26 cellular contexts compared by ENCODE assay signal in genomic region chr22:28815729-28816128, GRCh38. TPM values are rescaled to one million over a fixed set of nuclear protein-coding genes. Genes with fewer than 3 reads are reported as not detected.
A peak's percentile ranks its signal among the peaks of the same experiment; 100 is the strongest.
DNase-seq lines count a peak whose midpoint lies in the region; ATAC-seq, FAIRE-seq and TF ChIP-seq lines count a peak whose summit lies in the region.
"Had no signal": no experiment of that assay in that cellular context is flagged by ENCODE, and none has a peak within 500 bp of the region (broad histone marks: within the 10 kb centered on the region; RNA-seq: fewer than 3 reads in every experiment).

No MANE protein-coding gene starts in this region.

- H3K4me2 ChIP-seq in neural progenitor cell: no peak overlapping the region

- H3K79me2 ChIP-seq in neural progenitor cell (ENCODE audit: low read depth): no peaks in the 10 kb centered on the region

- H3K36me3 ChIP-seq in esophagus squamous epithelium: no peaks in the 10 kb centered on the region
- no peaks in the 10 kb centered on the region for H3K36me3 ChIP-seq in neural progenitor cell
- H3K36me3 ChIP-seq: right atrium auricular region had no signal

- FAIRE-seq in frontal cortex (lab: Jason Lieb, UNC): no peak
- FAIRE-seq: astrocyte, G401.6, K562 had no signal

- no peak for TF ChIP-seq CTCF in esophagus squamous epithelium (IDR thresholded peaks at IDR 0.05)
- TF ChIP-seq CTCF in neural progenitor cell (IDR thresholded peaks at IDR 0.05): no peak

- peak; percentile 25 for DNase-seq in activated effector memory CD4-positive, alpha-beta T cell treated with anti-CD3 and anti-CD28 coated beads, Interleukin-2, amount 50 U/mL, for 16 hours
- DNase-seq in activated effector memory CD4-positive, alpha-beta T cell treated with Interleukin-2 at 50 U/mL for 16 hours: no peak
- DNase-seq in esophagus squamous epithelium (lab: John Stamatoyannopoulos, UW) (no peak), neural progenitor cell (ENCODE audit: low spot score) (no peak), frontal cortex (ENCODE audit: low spot score in 2 of 2) (no peak), MV-4-11 (lab: John Stamatoyannopoulos, UW) (no peak)
- DNase-seq: 8988T; activated CD4-positive, alpha-beta T cell treated with anti-CD3 and anti-CD28 coated beads for 4 hours; activated T-cell treated with anti-CD3 and anti-CD28 coated beads for 4 hours; central memory CD4-positive, alpha-beta T cell; foreskin melanocyte; H7; mesendoderm; NCI-H1436 treated with DMSO at 0.1 percent for 48 hours; NCI-H345; OCI-M1; stimulated activated CD4-positive, alpha-beta T cell treated with anti-CD3 and anti-CD28 coated beads, Interleukin-2, amount 100 ng/mL, for 48 hours had no signal

- H3K27ac ChIP-seq in esophagus squamous epithelium (peak overlapping the region in 3 of 4 donors; percentile 5 to 64 (median 47)), neural progenitor cell (no peak overlapping the region)
- H3K27ac ChIP-seq: esophagus muscularis mucosa, right atrium auricular region, SK-N-MC had no signal

- H4K20me1 ChIP-seq in neural progenitor cell (ENCODE audit: low read depth): no peaks in the 10 kb centered on the region

- no peaks in the 10 kb centered on the region for H3K9me3 ChIP-seq in esophagus squamous epithelium
- no peaks in the 10 kb centered on the region for H3K9me3 ChIP-seq in neural progenitor cell (ENCODE audit: low read depth)
- H3K9me3 ChIP-seq: esophagus muscularis mucosa, right atrium auricular region had no signal

- H3K27ac Mint-ChIP-seq in neural progenitor cell: no peak overlapping the region

- H3K4me1 ChIP-seq in esophagus squamous epithelium (peaks cover 25 to 91% (median 34%) of the 10 kb centered on the region in 3 donors), neural progenitor cell (no peaks in the 10 kb centered on the region)

- H3K4me3 ChIP-seq in esophagus squamous epithelium (no peak overlapping the region), neural progenitor cell (no peak overlapping the region)
- H3K4me3 ChIP-seq: esophagus muscularis mucosa, K562, right atrium auricular region, SK-N-MC had no signal

- peaks cover 32% of the 10 kb centered on the region for H3K4me1 Mint-ChIP-seq in neural progenitor cell

- WGBS in esophagus squamous epithelium, 2 donors: 53 to 76% methylated on average over 6 of the region's 6 CpGs

- peak overlapping the region; percentile 7 for H3K4me3 Mint-ChIP-seq in neural progenitor cell

- no peaks in the 10 kb centered on the region for H3K9me3 Mint-ChIP-seq in neural progenitor cell

- H3K27me3 Mint-ChIP-seq in neural progenitor cell (ENCODE audit: insufficient read depth, low read depth): peaks cover 5% of the 10 kb centered on the region

- H2AFZ ChIP-seq in neural progenitor cell (replicated peaks): no peak overlapping the region

- peaks cover 5% of the 10 kb centered on the region for H3F3A ChIP-seq in neural progenitor cell (ENCODE audit: low read depth)

- H3K27me3 ChIP-seq in esophagus squamous epithelium (no peaks in the 10 kb centered on the region), neural progenitor cell (no peaks in the 10 kb centered on the region)
- H3K27me3 ChIP-seq: esophagus muscularis mucosa, right atrium auricular region had no signal

- ATAC-seq in HG03520 (IDR thresholded peaks at IDR 0.05; ENCODE audit: unreplicated experiment) (no peak), GM21367 (IDR thresholded peaks at IDR 0.05; ENCODE audit: unreplicated experiment) (no peak)
- ATAC-seq: K562, left lobe of liver had no signal

- intact Hi-C loops in esophagus squamous epithelium (cut with DNase I): no loop called here

- no peak overlapping the region for H3K9ac ChIP-seq in neural progenitor cell

- H3K36me3 Mint-ChIP-seq in neural progenitor cell: no peaks in the 10 kb centered on the region

- TF ChIP-seq POLR2A in esophagus squamous epithelium (IDR thresholded peaks at IDR 0.05): no peak

RNA-seq across cellular contexts. Expression of gene XBP1, which starts 15.4 kb away (rescaled TPM):
- 100 to 1,000 TPM; 111 to 166 (median 131) TPM for total RNA-seq in esophagus squamous epithelium
- total RNA-seq in neural progenitor cell (ENCODE audit: low replicate concordance): 72.7 and 73.9 TPM in 2 replicates
- 45.2 TPM for total RNA-seq in frontal cortex

RNA-seq across cellular contexts. Expression of gene CCDC117, which starts 43.2 kb away (rescaled TPM):
- 10 to 100 TPM in 3 of 4 donors, 1 to 10 TPM in 1; 9.8 to 15.4 (median 14.4) TPM for total RNA-seq in esophagus squamous epithelium
- 59.1 and 80.2 TPM in 2 replicates for total RNA-seq in neural progenitor cell (ENCODE audit: low replicate concordance)
- 27.3 TPM for total RNA-seq in frontal cortex
